In genomic region chr11:72722050-72722748, GRCh38 we compare ENCODE assay signal across 8 cellular contexts. TPM values are rescaled to one million over a fixed set of nuclear protein-coding genes. Genes with fewer than 3 reads are reported as not detected.
A peak's percentile ranks its signal among the peaks of the same experiment; 100 is the strongest.
DNase-seq lines count a peak whose midpoint lies in the region; ATAC-seq and TF ChIP-seq lines count a peak whose summit lies in the region.

No MANE protein-coding gene starts in this region.

- H3K27me3 ChIP-seq in foreskin keratinocyte = no peaks in the 10 kb centered on the region

- peak overlapping the region; percentile 81 for H3K4me3 ChIP-seq in LNCaP clone FGC (ENCODE audit: low read depth, low read length)

- H3K4me1 ChIP-seq in foreskin keratinocyte = peaks cover 11% of the 10 kb centered on the region

- peak; percentile 85 for DNase-seq in ELR (ENCODE audit: low read depth)
- peak; percentile 78 for DNase-seq in H4 (ENCODE audit: low spot score)
- DNase-seq in LNCaP clone FGC (ENCODE audit: low read depth) = peak; percentile 77
- peak; percentile 55 for DNase-seq in SIG-M5 (lab: John Stamatoyannopoulos, UW)
- peak; percentile 84 for DNase-seq in activated gamma-delta T cell treated with Interleukin-2 at 50 U/mL for 16 hours
- peak; percentile 85 to 92 for DNase-seq in foreskin keratinocyte
- DNase-seq in occipital lobe (lab: John Stamatoyannopoulos, UW) = peak; percentile 74
- DNase-seq in superior temporal gyrus (ENCODE audit: extremely low spot score) = peak; percentile 87

- TF ChIP-seq CTCF in LNCaP clone FGC (IDR thresholded peaks at IDR 0.05; ENCODE audit: control insufficient read depth, extremely low read depth, insufficient read depth) (no peak), foreskin keratinocyte (conservative IDR thresholded peaks at IDR 0.05) (no peak)

- ATAC-seq in foreskin keratinocyte = peak; percentile 79

- peak overlapping the region; percentile 68 for H3K27ac ChIP-seq in foreskin keratinocyte

RNA-seq across cellular contexts. Expression of gene ARAP1, which starts 30.0 kb away (rescaled TPM):
- 17.7 and 20.1 TPM in 2 replicates for total RNA-seq in H4 (2014; rRNA removed; shearing (Covaris generic))
- total RNA-seq in foreskin keratinocyte = 50.2 and 51.8 TPM in 2 replicates
- polyA plus RNA-seq in foreskin keratinocyte = 38.5 and 40.3 TPM in 2 replicates
- 19.3 TPM for total RNA-seq in occipital lobe

RNA-seq across cellular contexts. Expression of gene PDE2A, which starts 48.0 kb away (rescaled TPM):
- 2.6 and 3.0 TPM in 2 replicates for total RNA-seq in H4 (2014; rRNA removed; shearing (Covaris generic))
- total RNA-seq in foreskin keratinocyte (1.4 and 1.8 TPM in 2 replicates), occipital lobe (78.3 TPM)
- polyA plus RNA-seq in foreskin keratinocyte = 1.2 and 1.4 TPM in 2 replicates

Comparison
In these comparisons a context has a peak if more than half of its experiments do, and no peak if none do; other contexts are left out.
1. Peak in every context shown above with its lines: DNase-seq, ATAC-seq, H3K4me3 ChIP-seq and H3K27ac ChIP-seq.
2. RNA of gene PDE2A, which starts 48.0 kb away (total RNA-seq): 78.3 TPM in occipital lobe (single experiment); 2.6 to 3.0 TPM in H4 and 1.4 to 1.8 TPM in foreskin keratinocyte; every median in the first group is over 10 times any median in the second.